Comparison of ENCODE assay signal across 18 cellular contexts in the genomic region with DNA sequence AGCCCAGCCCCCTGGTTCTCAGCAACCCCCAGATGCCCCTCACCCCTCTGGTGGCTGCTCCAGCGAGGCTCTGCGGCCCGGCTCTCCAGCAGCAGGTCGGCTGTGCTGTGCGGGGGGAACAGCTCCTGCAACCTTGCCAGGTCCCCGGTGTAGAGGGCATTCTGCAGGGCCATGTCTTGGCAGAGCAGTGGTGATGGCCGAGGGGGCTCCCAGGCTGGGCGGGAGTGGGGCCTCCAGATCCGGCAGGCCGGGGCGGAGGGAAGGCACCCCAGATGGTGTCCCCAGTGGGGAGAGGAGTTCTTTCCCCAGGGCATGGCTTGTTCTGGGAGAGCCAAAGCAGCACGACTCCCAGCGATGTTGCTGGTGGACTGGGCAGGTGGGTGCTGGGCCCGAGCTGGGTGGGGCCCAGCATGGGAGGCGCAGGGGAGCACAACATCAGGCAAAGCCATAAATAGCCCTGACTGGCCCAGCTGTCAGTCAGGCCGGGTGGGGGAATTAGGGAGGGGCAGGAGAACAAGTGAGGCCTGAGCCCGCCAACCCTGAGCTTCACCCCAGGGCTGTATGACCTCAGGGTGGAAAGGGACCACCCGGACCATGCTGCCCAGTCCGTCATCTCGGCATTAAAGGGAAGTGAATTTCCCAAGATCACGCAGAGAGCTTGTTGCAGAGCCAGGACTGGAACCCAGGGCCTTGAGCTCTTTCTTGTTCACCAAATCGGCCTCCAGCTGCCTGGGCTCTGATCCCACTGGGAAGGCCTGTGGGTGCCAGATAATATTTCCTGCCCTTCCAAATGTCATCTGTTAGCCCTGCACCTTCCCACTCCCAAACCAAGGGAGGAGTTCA. TPM values are rescaled to one million over a fixed set of nuclear protein-coding genes. Genes with fewer than 3 reads are reported as not detected.
"Had no signal": no experiment of that assay in that cellular context is flagged by ENCODE, and none has a peak within 500 bp of the region (broad histone marks: within the 10 kb centered on the region; RNA-seq: fewer than 3 reads in every experiment).

No MANE protein-coding gene starts in this region.

- H3K36me3 Mint-ChIP-seq: naive thymus-derived CD4-positive, alpha-beta T cell had no signal

- H3K27ac Mint-ChIP-seq: activated CD4-positive, alpha-beta memory T cell treated with anti-CD3 and anti-CD28 coated beads, Interleukin-2, amount 10 ng/mL, durations not matched to agents 7 days and 5 days; activated CD4-positive, alpha-beta T cell treated with anti-CD3 and anti-CD28 coated beads for 36 hours; naive thymus-derived CD4-positive, alpha-beta T cell; stimulated activated naive CD8-positive, alpha-beta T cell treated with anti-CD3 and anti-CD28 coated beads, Interleukin-15, amount 100 ng/mL, for 72 hours; T-helper 17 cell had no signal

- ATAC-seq: activated CD4-positive, alpha-beta T cell treated with anti-CD3 and anti-CD28 coated beads for 36 hours; activated T-cell treated with anti-CD3 and anti-CD28 coated beads, Interleukin-2, amount 50 U/mL, for 4 hours; pancreas; stimulated activated naive CD8-positive, alpha-beta T cell treated with anti-CD3 and anti-CD28 coated beads, Interleukin-15, amount 100 ng/mL, for 72 hours; T-helper 17 cell had no signal

- DNase-seq: activated CD4-positive, alpha-beta memory T cell treated with anti-CD3 and anti-CD28 coated beads, Interleukin-2, amount 10 ng/mL, durations not matched to agents 7 days and 5 days; activated CD4-positive, alpha-beta T cell treated with anti-CD3 and anti-CD28 coated beads for 36 hours; activated effector memory CD4-positive, alpha-beta T cell treated with Interleukin-2 at 50 U/mL for 16 hours; activated naive CD4-positive, alpha-beta T cell treated with anti-CD3 and anti-CD28 coated beads, Interleukin-2, amount 50 U/mL, for 16 hours; activated T-cell treated with anti-CD3 and anti-CD28 coated beads, Interleukin-2, amount 50 U/mL, for 4 hours; caudate nucleus; naive thymus-derived CD4-positive, alpha-beta T cell; pancreas; stimulated activated naive CD8-positive, alpha-beta T cell treated with anti-CD3 and anti-CD28 coated beads, Interleukin-15, amount 100 ng/mL, for 72 hours; T-helper 17 cell; testis had no signal

- H3K27ac ChIP-seq: coronary artery, esophagus muscularis mucosa, pancreas, testis had no signal

- H3K9me3 ChIP-seq: esophagus muscularis mucosa, pancreas, testis had no signal

- H3K4me2 ChIP-seq: smooth muscle cell had no signal

- H3K9me3 Mint-ChIP-seq: activated CD4-positive, alpha-beta memory T cell treated with anti-CD3 and anti-CD28 coated beads, Interleukin-2, amount 10 ng/mL, durations not matched to agents 7 days and 5 days; activated T-cell treated with anti-CD3 and anti-CD28 coated beads, Interleukin-2, amount 50 U/mL, for 4 hours; stimulated activated naive CD8-positive, alpha-beta T cell treated with anti-CD3 and anti-CD28 coated beads, Interleukin-15, amount 100 ng/mL, for 72 hours had no signal

- H3K36me3 ChIP-seq: esophagus muscularis mucosa, pancreas had no signal

- H3K27me3 ChIP-seq: pancreas, testis had no signal

- H3K4me3 ChIP-seq: coronary artery, esophagus muscularis mucosa, pancreas, smooth muscle cell, testis had no signal

- H3K27me3 Mint-ChIP-seq: activated CD4-positive, alpha-beta T cell treated with anti-CD3 and anti-CD28 coated beads for 36 hours; stimulated activated naive CD8-positive, alpha-beta T cell treated with anti-CD3 and anti-CD28 coated beads, Interleukin-15, amount 100 ng/mL, for 72 hours; T-helper 17 cell had no signal

- H3K4me1 ChIP-seq: pancreas, testis had no signal

- H3K4me3 Mint-ChIP-seq: activated CD4-positive, alpha-beta memory T cell treated with anti-CD3 and anti-CD28 coated beads, Interleukin-2, amount 10 ng/mL, durations not matched to agents 7 days and 5 days; activated CD4-positive, alpha-beta T cell treated with anti-CD3 and anti-CD28 coated beads for 36 hours; activated T-cell treated with anti-CD3 and anti-CD28 coated beads, Interleukin-2, amount 50 U/mL, for 4 hours; naive thymus-derived CD4-positive, alpha-beta T cell; stimulated activated naive CD8-positive, alpha-beta T cell treated with anti-CD3 and anti-CD28 coated beads, Interleukin-15, amount 100 ng/mL, for 72 hours; T-helper 17 cell had no signal

- H3K4me1 Mint-ChIP-seq: activated CD4-positive, alpha-beta memory T cell treated with anti-CD3 and anti-CD28 coated beads, Interleukin-2, amount 10 ng/mL, durations not matched to agents 7 days and 5 days; activated CD4-positive, alpha-beta T cell treated with anti-CD3 and anti-CD28 coated beads for 36 hours; naive thymus-derived CD4-positive, alpha-beta T cell had no signal

RNA-seq across cellular contexts. Expression of gene ASB10, which starts 0.6 kb away (rescaled TPM):
- total RNA-seq: activated CD4-positive, alpha-beta memory T cell treated with anti-CD3 and anti-CD28 coated beads, Interleukin-2, amount 10 ng/mL, durations not matched to agents 7 days and 5 days; activated CD4-positive, alpha-beta T cell treated with anti-CD3 and anti-CD28 coated beads for 36 hours; activated T-cell treated with anti-CD3 and anti-CD28 coated beads, Interleukin-2, amount 50 U/mL, for 4 hours; esophagus muscularis mucosa; glomerular endothelial cell; lung microvascular endothelial cell; naive thymus-derived CD4-positive, alpha-beta T cell; pancreas; smooth muscle cell; T-helper 17 cell; ureter had no signal
- polyA plus RNA-seq: adipose tissue; naive thymus-derived CD4-positive, alpha-beta T cell; pancreas; smooth muscle cell had no signal

RNA-seq across cellular contexts. Expression of gene GBX1, which starts 20.1 kb away (rescaled TPM):
- total RNA-seq: activated CD4-positive, alpha-beta memory T cell treated with anti-CD3 and anti-CD28 coated beads, Interleukin-2, amount 10 ng/mL, durations not matched to agents 7 days and 5 days; activated T-cell treated with anti-CD3 and anti-CD28 coated beads, Interleukin-2, amount 50 U/mL, for 4 hours; esophagus muscularis mucosa; glomerular endothelial cell; lung microvascular endothelial cell; naive thymus-derived CD4-positive, alpha-beta T cell; pancreas; smooth muscle cell; T-helper 17 cell; ureter had no signal
- polyA plus RNA-seq: adipose tissue; naive thymus-derived CD4-positive, alpha-beta T cell; pancreas; smooth muscle cell had no signal

RNA-seq across cellular contexts. Expression of gene H2BK1, which starts 22.7 kb away (rescaled TPM):
- total RNA-seq: activated CD4-positive, alpha-beta memory T cell treated with anti-CD3 and anti-CD28 coated beads, Interleukin-2, amount 10 ng/mL, durations not matched to agents 7 days and 5 days; activated CD4-positive, alpha-beta T cell treated with anti-CD3 and anti-CD28 coated beads for 36 hours; activated T-cell treated with anti-CD3 and anti-CD28 coated beads, Interleukin-2, amount 50 U/mL, for 4 hours; esophagus muscularis mucosa; glomerular endothelial cell; lung microvascular endothelial cell; pancreas; smooth muscle cell; testis; ureter had no signal
- polyA plus RNA-seq: adipose tissue; naive thymus-derived CD4-positive, alpha-beta T cell; pancreas; smooth muscle cell had no signal
